13 cellular contexts compared by ENCODE assay signal in genomic region chr3:45218578-45219390, GRCh38. TPM values are rescaled to one million over a fixed set of nuclear protein-coding genes. Genes with fewer than 3 reads are reported as not detected.
DNase-seq lines count a peak whose midpoint lies in the region; ATAC-seq and TF ChIP-seq lines count a peak whose summit lies in the region.
"Had no signal": no experiment of that assay in that cellular context is flagged by ENCODE, and none has a peak within 500 bp of the region (broad histone marks: within the 10 kb centered on the region; RNA-seq: fewer than 3 reads in every experiment).

No MANE protein-coding gene starts in this region.

- no peak for TF ChIP-seq CTCF in adrenal gland (IDR thresholded peaks at IDR 0.05)

- ATAC-seq in T-cell (replicated peaks in 1 of 4): no peak
- ATAC-seq: activated CD4-positive, CD25-positive, alpha-beta regulatory T cell treated with anti-CD3 and anti-CD28 coated beads, Interleukin-2, amount 50 U/mL, for 24 hours; Right ventricle myocardium inferior had no signal

- POLR2A ChIA-PET in T-cell (lab: Charles Lee): no interaction called here

- in situ Hi-C loops in ACHN (cut with HindIII; ENCODE audit: low pct_ligation_motif_present, low pct_unique_long_range_greater_than_20kb, low sequenced_read_pairs): no loop called here

- H3K4me1 ChIP-seq in adrenal gland (replicated peaks in 1 of 2): peaks cover 7 to 12% of the 10 kb centered on the region in 2 donors

- H3K9me3 Mint-ChIP-seq in activated T-helper 1 cell treated with anti-CD3 and anti-CD28 coated beads, Interleukin-12 subunit alpha, Interleukin-12 subunit beta, Interleukin-2, Interleukin-4 antibody, amounts not matched to agents 30 ng/mL and 10 ng/mL and 1 ng/mL, durations not matched to agents 14 hours and 24 hours and 36 hours: no peaks in the 10 kb centered on the region
- H3K9me3 Mint-ChIP-seq in T-cell: no peaks in the 10 kb centered on the region
- H3K9me3 Mint-ChIP-seq: IgD-negative memory B cell had no signal

- DNase-seq in ACHN (peak; percentile 11), LHCN-M2 (ENCODE audit: low read depth) (peak; percentile 86), adrenal gland (peak in 6 of 7 donors; percentile 62 to 72 (median 68)), kidney tubule cell (ENCODE audit: low spot score) (peak; percentile 49), T-cell (no peak)
- DNase-seq in stimulated activated CD4-positive, alpha-beta T cell treated with anti-CD3 and anti-CD28 coated beads, Interleukin-12 subunit alpha, Interleukin-12 subunit beta, amount 100 ng/mL, for 4 hours: no peak
- no peak for DNase-seq in activated T-helper 1 cell treated with anti-CD3 and anti-CD28 coated beads, Interleukin-12 subunit alpha, Interleukin-12 subunit beta, Interleukin-2, Interleukin-4 antibody, amounts not matched to agents 30 ng/mL and 10 ng/mL and 1 ng/mL, durations not matched to agents 14 hours and 24 hours and 36 hours (ENCODE audit: low spot score)
- no peak for DNase-seq in activated CD8-positive, alpha-beta memory T cell treated with anti-CD3 and anti-CD28 coated beads, Interleukin-2, amount 50 U/mL, for 4 hours
- DNase-seq: activated effector memory CD4-positive, alpha-beta T cell treated with anti-CD3 and anti-CD28 coated beads, Interleukin-2, amount 50 U/mL, for 16 hours; NCI-H2171 treated with DMSO at 0.1 percent for 48 hours had no signal

- peak overlapping the region in 4 of 5 donors; percentile 3 to 77 (median 48) for H3K27ac ChIP-seq in adrenal gland

- peaks cover under 1% of the 10 kb centered on the region for H3K4me1 Mint-ChIP-seq in activated T-helper 1 cell treated with anti-CD3 and anti-CD28 coated beads, Interleukin-12 subunit alpha, Interleukin-12 subunit beta, Interleukin-2, Interleukin-4 antibody, amounts not matched to agents 30 ng/mL and 10 ng/mL and 1 ng/mL, durations not matched to agents 14 hours and 24 hours and 36 hours (ENCODE audit: low read depth)
- H3K4me1 Mint-ChIP-seq in T-cell: no peaks in the 10 kb centered on the region
- H3K4me1 Mint-ChIP-seq: IgD-negative memory B cell had no signal

- H3K4me3 Mint-ChIP-seq in activated T-helper 1 cell treated with anti-CD3 and anti-CD28 coated beads, Interleukin-12 subunit alpha, Interleukin-12 subunit beta, Interleukin-2, Interleukin-4 antibody, amounts not matched to agents 30 ng/mL and 10 ng/mL and 1 ng/mL, durations not matched to agents 14 hours and 24 hours and 36 hours: no peak overlapping the region
- no peak overlapping the region for H3K4me3 Mint-ChIP-seq in T-cell
- H3K4me3 Mint-ChIP-seq: IgD-negative memory B cell had no signal

- H3K36me3 Mint-ChIP-seq in activated T-helper 1 cell treated with anti-CD3 and anti-CD28 coated beads, Interleukin-12 subunit alpha, Interleukin-12 subunit beta, Interleukin-2, Interleukin-4 antibody, amounts not matched to agents 30 ng/mL and 10 ng/mL and 1 ng/mL, durations not matched to agents 14 hours and 24 hours and 36 hours (ENCODE audit: low read depth): no peaks in the 10 kb centered on the region
- no peaks in the 10 kb centered on the region for H3K36me3 Mint-ChIP-seq in T-cell
- H3K36me3 Mint-ChIP-seq: IgD-negative memory B cell had no signal

- intact Hi-C loops in adrenal gland (cut with DNase I): no loop called here
- intact Hi-C loops in activated T-helper 1 cell treated with anti-CD3 and anti-CD28 coated beads, Interleukin-12 subunit alpha, Interleukin-12 subunit beta, Interleukin-2, Interleukin-4 antibody, amounts not matched to agents 30 ng/mL and 10 ng/mL and 1 ng/mL, durations not matched to agents 14 hours and 24 hours and 36 hours (cut with micrococcal nuclease): no loop called here

- no peak overlapping the region for H3K4me3 ChIP-seq in adrenal gland

- 37 to 56% (median 41%) methylated on average over 11 of the region's 11 CpGs for whole genome bisulfite sequencing in adrenal gland, 4 donors

- TF ChIP-seq POLR2A in adrenal gland (IDR thresholded peaks at IDR 0.05): peak in 1 of 2 donors; percentile 44

- CTCF ChIA-PET in T-cell (lab: Charles Lee): interaction anchor here (0.6 to 0.7 kb wide), 2 partner anchors 247 to 277 kb away, joined by 3 read pairs; no protein-coding TSS in a partner anchor

- no peaks in the 10 kb centered on the region for H3K27me3 ChIP-seq in adrenal gland

- no peaks in the 10 kb centered on the region for H3K9me3 ChIP-seq in adrenal gland (replicated peaks in 1 of 3)

- H3K27me3 Mint-ChIP-seq in activated T-helper 1 cell treated with anti-CD3 and anti-CD28 coated beads, Interleukin-12 subunit alpha, Interleukin-12 subunit beta, Interleukin-2, Interleukin-4 antibody, amounts not matched to agents 30 ng/mL and 10 ng/mL and 1 ng/mL, durations not matched to agents 14 hours and 24 hours and 36 hours (ENCODE audit: insufficient read depth): peaks cover 50% of the 10 kb centered on the region
- H3K27me3 Mint-ChIP-seq in T-cell: peaks cover 42 to 52% of the 10 kb centered on the region in 2 donors

- no peaks in the 10 kb centered on the region for H3K36me3 ChIP-seq in adrenal gland (replicated peaks in 1 of 2)

- H3K27ac Mint-ChIP-seq in activated T-helper 1 cell treated with anti-CD3 and anti-CD28 coated beads, Interleukin-12 subunit alpha, Interleukin-12 subunit beta, Interleukin-2, Interleukin-4 antibody, amounts not matched to agents 30 ng/mL and 10 ng/mL and 1 ng/mL, durations not matched to agents 14 hours and 24 hours and 36 hours: no peak overlapping the region
- H3K27ac Mint-ChIP-seq in T-cell: no peak overlapping the region
- H3K27ac Mint-ChIP-seq: IgD-negative memory B cell had no signal

RNA-seq across cellular contexts. Expression of gene TMEM158, which starts 7.3 kb away (rescaled TPM):
- total RNA-seq in LHCN-M2 (2014; rRNA removed) (178 and 181 TPM in 2 replicates), adrenal gland (10 to 100 TPM in 7 of 8 donors, 1 to 10 TPM in 1; 8.9 to 31.4 (median 20.8) TPM), T-cell (under 1 TPM; 0.13 to 0.26 (median 0.16) TPM)
- 4.1 TPM for polyA plus RNA-seq in LHCN-M2 (2012)
- 10 to 100 TPM in 1 of 3 donors, 1 to 10 TPM in 2; 5.5 to 11.9 (median 8.5) TPM for polyA plus RNA-seq in adrenal gland
- total RNA-seq in activated T-helper 1 cell treated with anti-CD3 and anti-CD28 coated beads, Interleukin-12 subunit alpha, Interleukin-12 subunit beta, Interleukin-2, Interleukin-4 antibody, amounts not matched to agents 30 ng/mL and 10 ng/mL and 1 ng/mL, durations not matched to agents 14 hours and 24 hours and 36 hours: 0.26 and 0.61 TPM in 2 replicates
- polyA plus RNA-seq: IgD-negative memory B cell had no signal

Comparison
In these comparisons a context has a peak if more than half of its experiments do, and no peak if none do; other contexts are left out.
1. DNase-seq: peak in ACHN (single experiment), LHCN-M2 (single experiment), adrenal gland (6 of 7) and kidney tubule cell (single experiment); none in stimulated activated CD4-positive, alpha-beta T cell treated with anti-CD3 and anti-CD28 coated beads, Interleukin-12 subunit alpha, Interleukin-12 subunit beta, amount 100 ng/mL, for 4 hours (single experiment), activated T-helper 1 cell treated with anti-CD3 and anti-CD28 coated beads, Interleukin-12 subunit alpha, Interleukin-12 subunit beta, Interleukin-2, Interleukin-4 antibody, amounts not matched to agents 30 ng/mL and 10 ng/mL and 1 ng/mL, durations not matched to agents 14 hours and 24 hours and 36 hours (single experiment), T-cell (0 of 34) and activated CD8-positive, alpha-beta memory T cell treated with anti-CD3 and anti-CD28 coated beads, Interleukin-2, amount 50 U/mL, for 4 hours (single experiment).